ENCODE assay signal across 19 cellular contexts in the genomic region with DNA sequence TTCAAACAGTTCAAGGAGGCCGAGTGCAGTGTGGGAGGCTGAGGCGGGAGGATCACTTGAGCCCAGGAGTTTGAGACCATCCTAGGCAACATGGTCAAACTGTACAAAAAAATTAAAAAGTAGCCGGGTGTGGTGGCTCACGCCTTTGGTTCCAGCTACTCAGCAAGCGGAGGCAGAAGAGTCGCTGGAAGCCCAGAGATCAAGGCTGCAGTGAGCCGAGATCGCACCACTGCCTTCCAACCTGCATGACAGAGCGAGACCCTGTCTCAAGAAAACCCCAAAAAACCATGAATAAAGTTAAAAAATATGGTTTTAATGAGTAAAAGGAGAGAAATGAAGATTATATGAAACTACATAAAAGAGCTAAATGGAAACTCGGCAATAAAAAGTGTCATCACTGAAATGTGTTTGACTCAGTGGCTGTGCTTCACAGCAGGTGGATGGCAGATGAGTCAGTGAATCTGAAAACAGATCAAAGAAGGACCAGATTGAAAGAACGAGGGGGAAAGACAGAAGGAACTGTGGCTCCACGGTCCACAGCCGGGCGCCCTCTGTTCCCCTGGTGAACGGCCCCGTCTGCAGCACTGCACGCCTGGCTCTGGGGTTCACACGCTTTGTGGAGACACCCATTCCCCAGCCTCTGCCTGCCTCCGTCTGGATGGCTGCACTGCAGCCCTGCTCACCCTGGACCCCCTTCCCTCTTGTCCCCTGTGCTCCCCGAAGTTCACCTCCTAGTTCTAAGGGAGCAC. TPM values are rescaled to one million over a fixed set of nuclear protein-coding genes. Genes with fewer than 3 reads are reported as not detected.
A peak's percentile ranks its signal among the peaks of the same experiment; 100 is the strongest.
DNase-seq lines count a peak whose midpoint lies in the region; ATAC-seq, FAIRE-seq and TF ChIP-seq lines count a peak whose summit lies in the region.
"Had no signal": no experiment of that assay in that cellular context is flagged by ENCODE, and none has a peak within 500 bp of the region (broad histone marks: within the 10 kb centered on the region; RNA-seq: fewer than 3 reads in every experiment).

No MANE protein-coding gene starts in this region.

- H3K9me3 Mint-ChIP-seq in CD14-positive monocyte = peaks cover 18 to 35% (median 26%) of the 10 kb centered on the region in 7 donors
- H3K9me3 Mint-ChIP-seq in activated T-helper 17 cell treated with anti-CD3 and anti-CD28 coated beads, Interleukin-2, amount 50 U/mL, for 72 hours = no peaks in the 10 kb centered on the region
- H3K9me3 Mint-ChIP-seq: activated T-helper 1 cell treated with anti-CD3 and anti-CD28 coated beads, Interleukin-12 subunit alpha, Interleukin-12 subunit beta, Interleukin-2, Interleukin-4 antibody, amounts not matched to agents 30 ng/mL and 10 ng/mL and 1 ng/mL, durations not matched to agents 14 hours and 24 hours and 36 hours; natural killer cell had no signal

- H3K27ac Mint-ChIP-seq in CD14-positive monocyte = peak overlapping the region in 5 of 7 donors; percentile 1 to 80 (median 45)
- peak overlapping the region; percentile 66 for H3K27ac Mint-ChIP-seq in activated T-helper 17 cell treated with anti-CD3 and anti-CD28 coated beads, Interleukin-2, amount 50 U/mL, for 72 hours
- H3K27ac Mint-ChIP-seq: activated T-helper 1 cell treated with anti-CD3 and anti-CD28 coated beads, Interleukin-12 subunit alpha, Interleukin-12 subunit beta, Interleukin-2, Interleukin-4 antibody, amounts not matched to agents 30 ng/mL and 10 ng/mL and 1 ng/mL, durations not matched to agents 14 hours and 24 hours and 36 hours; natural killer cell had no signal

- no peak for TF ChIP-seq CTCF in CD14-positive monocyte (IDR thresholded peaks at IDR 0.05)

- intact Hi-C loops in CD14-positive monocyte (cut with micrococcal nuclease) = no loop called here

- peaks cover 0 to 5% (median 3%) of the 10 kb centered on the region in 3 donors for H3K27me3 Mint-ChIP-seq in CD14-positive monocyte (ENCODE audit: low read depth in 3 of 3)
- H3K27me3 Mint-ChIP-seq in activated T-helper 17 cell treated with anti-CD3 and anti-CD28 coated beads, Interleukin-2, amount 50 U/mL, for 72 hours = no peaks in the 10 kb centered on the region

- no peak overlapping the region for H3K4me3 Mint-ChIP-seq in CD14-positive monocyte
- peak overlapping the region; percentile 39 for H3K4me3 Mint-ChIP-seq in activated T-helper 17 cell treated with anti-CD3 and anti-CD28 coated beads, Interleukin-2, amount 50 U/mL, for 72 hours
- H3K4me3 Mint-ChIP-seq: activated T-helper 1 cell treated with anti-CD3 and anti-CD28 coated beads, Interleukin-12 subunit alpha, Interleukin-12 subunit beta, Interleukin-2, Interleukin-4 antibody, amounts not matched to agents 30 ng/mL and 10 ng/mL and 1 ng/mL, durations not matched to agents 14 hours and 24 hours and 36 hours; natural killer cell had no signal

- peaks cover 17% of the 10 kb centered on the region for H3K4me1 Mint-ChIP-seq in CD14-positive monocyte
- H3K4me1 Mint-ChIP-seq in activated T-helper 17 cell treated with anti-CD3 and anti-CD28 coated beads, Interleukin-2, amount 50 U/mL, for 72 hours = peaks cover 19% of the 10 kb centered on the region

- FAIRE-seq in urothelium cell line (lab: Jason Lieb, UNC) = no peak

- ATAC-seq in activated T-helper 17 cell treated with anti-CD3 and anti-CD28 coated beads, Interleukin-2, amount 50 U/mL, for 72 hours (replicated peaks) = peak; percentile 97
- no peak for ATAC-seq in GM21447 (IDR thresholded peaks at IDR 0.05; ENCODE audit: unreplicated experiment)
- ATAC-seq: heart right ventricle, natural killer cell had no signal

- DNase-seq in activated CD4-positive, alpha-beta T cell treated with anti-CD3 and anti-CD28 coated beads, Interleukin-2, amount 50 U/mL, for 48 hours = peak; percentile 59 to 66
- no peak for DNase-seq in activated CD4-positive, alpha-beta T cell treated with anti-CD3 and anti-CD28 coated beads, Interleukin-2, amount 50 U/mL, for 4 hours
- DNase-seq in CD14-positive monocyte (ENCODE audit: low spot score) (no peak), urothelium cell line (ENCODE audit: low spot score) (no peak), 8988T (no peak)
- peak; percentile 52 to 65 for DNase-seq in stimulated activated CD4-positive, alpha-beta T cell treated with anti-CD3 and anti-CD28 coated beads, Interleukin-2, amount 100 ng/mL, for 24 hours
- DNase-seq: amniotic stem cell, dermis blood vessel endothelial cell, heart right ventricle, natural killer cell, NCI-H510A treated with DMSO at 0.1 percent for 48 hours, sigmoid colon had no signal

- peaks cover 15 to 20% of the 10 kb centered on the region in 2 donors for H3K36me3 Mint-ChIP-seq in CD14-positive monocyte
- H3K36me3 Mint-ChIP-seq in activated T-helper 17 cell treated with anti-CD3 and anti-CD28 coated beads, Interleukin-2, amount 50 U/mL, for 72 hours (ENCODE audit: low read depth) = peaks cover 6% of the 10 kb centered on the region
- H3K36me3 Mint-ChIP-seq: natural killer cell had no signal

RNA-seq across cellular contexts. Expression of a gene that starts 25.1 kb away (rescaled TPM):
- polyA plus RNA-seq in CD14-positive monocyte = 1 to 10 TPM; 2.0 to 3.0 TPM
- total RNA-seq in activated T-helper 17 cell treated with anti-CD3 and anti-CD28 coated beads, Interleukin-2, amount 50 U/mL, for 72 hours = 1 to 10 TPM; 8.8 to 10.0 TPM

RNA-seq across cellular contexts. Expression of a gene that starts 25.3 kb away (rescaled TPM):
- polyA plus RNA-seq in CD14-positive monocyte = 1 to 10 TPM; 1.3 to 1.6 TPM
- total RNA-seq in activated T-helper 17 cell treated with anti-CD3 and anti-CD28 coated beads, Interleukin-2, amount 50 U/mL, for 72 hours = under 1 TPM; 0.39 to 0.58 TPM
- total RNA-seq: RPMI7951 had no signal

RNA-seq across cellular contexts. Expression of a gene that starts 43.3 kb away (rescaled TPM):
- not detected for polyA plus RNA-seq in CD14-positive monocyte
- not detected for total RNA-seq in activated T-helper 17 cell treated with anti-CD3 and anti-CD28 coated beads, Interleukin-2, amount 50 U/mL, for 72 hours
- total RNA-seq: A673; activated T-helper 1 cell treated with anti-CD3 and anti-CD28 coated beads, Interleukin-12 subunit alpha, Interleukin-12 subunit beta, Interleukin-2, Interleukin-4 antibody, amounts not matched to agents 30 ng/mL and 10 ng/mL and 1 ng/mL, durations not matched to agents 14 hours and 24 hours and 36 hours; bronchial epithelial cell; heart right ventricle; natural killer cell; RPMI7951; temporal lobe had no signal

Comparison
In these comparisons a context has a peak if more than half of its experiments do, and no peak if none do; other contexts are left out.
1. DNase-seq: peak in activated CD4-positive, alpha-beta T cell treated with anti-CD3 and anti-CD28 coated beads, Interleukin-2, amount 50 U/mL, for 48 hours (2 of 2) and stimulated activated CD4-positive, alpha-beta T cell treated with anti-CD3 and anti-CD28 coated beads, Interleukin-2, amount 100 ng/mL, for 24 hours (2 of 2); none in activated CD4-positive, alpha-beta T cell treated with anti-CD3 and anti-CD28 coated beads, Interleukin-2, amount 50 U/mL, for 4 hours (0 of 2), CD14-positive monocyte (single experiment), urothelium cell line (single experiment) and 8988T (single experiment).